Comparison of ENCODE assay signal across 1 cellular context in the genomic region with DNA sequence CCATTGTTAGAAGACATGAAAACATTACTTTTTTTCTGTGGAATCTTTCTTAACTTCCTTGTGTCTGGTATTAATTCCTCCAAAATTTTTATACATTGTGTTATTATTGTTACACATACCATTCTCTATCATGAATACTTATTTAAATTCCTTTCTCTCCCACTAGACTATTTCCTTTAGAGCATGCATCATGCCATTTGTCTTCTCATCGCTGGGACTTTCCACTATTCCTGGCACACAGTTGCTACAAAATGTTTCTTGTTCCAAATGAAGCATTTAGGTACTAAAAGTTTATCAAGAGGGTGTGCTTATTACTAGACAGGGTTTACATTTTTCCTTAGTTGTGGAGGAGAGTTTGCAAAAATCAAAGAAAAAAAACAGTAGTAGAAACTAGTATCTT.
TF ChIP-seq lines count a peak whose summit lies in the region.

No MANE protein-coding gene starts in this region.

TF ChIP-seq in SK-N-SH, 30 proteins besides CTCF, POLR2A, EP300 and RAD21 (continued from another document):
- TF ChIP-seq, protein P1, sequence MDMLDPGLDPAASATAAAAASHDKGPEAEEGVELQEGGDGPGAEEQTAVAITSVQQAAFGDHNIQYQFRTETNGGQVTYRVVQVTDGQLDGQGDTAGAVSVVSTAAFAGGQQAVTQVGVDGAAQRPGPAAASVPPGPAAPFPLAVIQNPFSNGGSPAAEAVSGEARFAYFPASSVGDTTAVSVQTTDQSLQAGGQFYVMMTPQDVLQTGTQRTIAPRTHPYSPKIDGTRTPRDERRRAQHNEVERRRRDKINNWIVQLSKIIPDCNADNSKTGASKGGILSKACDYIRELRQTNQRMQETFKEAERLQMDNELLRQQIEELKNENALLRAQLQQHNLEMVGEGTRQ (IDR thresholded peaks at IDR 0.05; ENCODE audit: borderline replicate concordance, low read depth, low read length), result no peak
- TF ChIP-seq EZH2phosphoT487 (IDR thresholded peaks at IDR 0.05; ENCODE audit: borderline replicate concordance, low read depth), result no peak
- TF ChIP-seq, protein P2, sequence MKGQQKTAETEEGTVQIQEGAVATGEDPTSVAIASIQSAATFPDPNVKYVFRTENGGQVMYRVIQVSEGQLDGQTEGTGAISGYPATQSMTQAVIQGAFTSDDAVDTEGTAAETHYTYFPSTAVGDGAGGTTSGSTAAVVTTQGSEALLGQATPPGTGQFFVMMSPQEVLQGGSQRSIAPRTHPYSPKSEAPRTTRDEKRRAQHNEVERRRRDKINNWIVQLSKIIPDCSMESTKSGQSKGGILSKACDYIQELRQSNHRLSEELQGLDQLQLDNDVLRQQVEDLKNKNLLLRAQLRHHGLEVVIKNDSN (IDR thresholded peaks at IDR 0.05; ENCODE audit: borderline replicate concordance, low read depth), result no peak
- no peak; the same call in 1 of the 2 replicates for TF ChIP-seq POLR2AphosphoS5 (IDR thresholded peaks at IDR 0.05; ENCODE audit: low read depth, low read length)
- TF ChIP-seq, protein P3, sequence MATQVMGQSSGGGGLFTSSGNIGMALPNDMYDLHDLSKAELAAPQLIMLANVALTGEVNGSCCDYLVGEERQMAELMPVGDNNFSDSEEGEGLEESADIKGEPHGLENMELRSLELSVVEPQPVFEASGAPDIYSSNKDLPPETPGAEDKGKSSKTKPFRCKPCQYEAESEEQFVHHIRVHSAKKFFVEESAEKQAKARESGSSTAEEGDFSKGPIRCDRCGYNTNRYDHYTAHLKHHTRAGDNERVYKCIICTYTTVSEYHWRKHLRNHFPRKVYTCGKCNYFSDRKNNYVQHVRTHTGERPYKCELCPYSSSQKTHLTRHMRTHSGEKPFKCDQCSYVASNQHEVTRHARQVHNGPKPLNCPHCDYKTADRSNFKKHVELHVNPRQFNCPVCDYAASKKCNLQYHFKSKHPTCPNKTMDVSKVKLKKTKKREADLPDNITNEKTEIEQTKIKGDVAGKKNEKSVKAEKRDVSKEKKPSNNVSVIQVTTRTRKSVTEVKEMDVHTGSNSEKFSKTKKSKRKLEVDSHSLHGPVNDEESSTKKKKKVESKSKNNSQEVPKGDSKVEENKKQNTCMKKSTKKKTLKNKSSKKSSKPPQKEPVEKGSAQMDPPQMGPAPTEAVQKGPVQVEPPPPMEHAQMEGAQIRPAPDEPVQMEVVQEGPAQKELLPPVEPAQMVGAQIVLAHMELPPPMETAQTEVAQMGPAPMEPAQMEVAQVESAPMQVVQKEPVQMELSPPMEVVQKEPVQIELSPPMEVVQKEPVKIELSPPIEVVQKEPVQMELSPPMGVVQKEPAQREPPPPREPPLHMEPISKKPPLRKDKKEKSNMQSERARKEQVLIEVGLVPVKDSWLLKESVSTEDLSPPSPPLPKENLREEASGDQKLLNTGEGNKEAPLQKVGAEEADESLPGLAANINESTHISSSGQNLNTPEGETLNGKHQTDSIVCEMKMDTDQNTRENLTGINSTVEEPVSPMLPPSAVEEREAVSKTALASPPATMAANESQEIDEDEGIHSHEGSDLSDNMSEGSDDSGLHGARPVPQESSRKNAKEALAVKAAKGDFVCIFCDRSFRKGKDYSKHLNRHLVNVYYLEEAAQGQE (IDR thresholded peaks at IDR 0.05; ENCODE audit: low read depth, low read length), result no peak
- TF ChIP-seq FOSL2 (IDR thresholded peaks at IDR 0.05; ENCODE audit: borderline replicate concordance, low read depth), result peak; percentile 19; the same call in 1 of the 2 replicates
- no peak for TF ChIP-seq SIN3A (IDR thresholded peaks at IDR 0.05; ENCODE audit: borderline replicate concordance, low read depth, low read length)
- TF ChIP-seq SMC3 (IDR thresholded peaks at IDR 0.05; ENCODE audit: low read depth, low read length), result no peak
- TF ChIP-seq GABPA (IDR thresholded peaks at IDR 0.05; ENCODE audit: low read depth), result no peak
- TF ChIP-seq CHD2 (IDR thresholded peaks at IDR 0.05; ENCODE audit: low read length, partially characterized antibody), result no peak
- TF ChIP-seq YY1 (IDR thresholded peaks at IDR 0.05; ENCODE audit: low read depth), result no peak
- TF ChIP-seq, protein P4, sequence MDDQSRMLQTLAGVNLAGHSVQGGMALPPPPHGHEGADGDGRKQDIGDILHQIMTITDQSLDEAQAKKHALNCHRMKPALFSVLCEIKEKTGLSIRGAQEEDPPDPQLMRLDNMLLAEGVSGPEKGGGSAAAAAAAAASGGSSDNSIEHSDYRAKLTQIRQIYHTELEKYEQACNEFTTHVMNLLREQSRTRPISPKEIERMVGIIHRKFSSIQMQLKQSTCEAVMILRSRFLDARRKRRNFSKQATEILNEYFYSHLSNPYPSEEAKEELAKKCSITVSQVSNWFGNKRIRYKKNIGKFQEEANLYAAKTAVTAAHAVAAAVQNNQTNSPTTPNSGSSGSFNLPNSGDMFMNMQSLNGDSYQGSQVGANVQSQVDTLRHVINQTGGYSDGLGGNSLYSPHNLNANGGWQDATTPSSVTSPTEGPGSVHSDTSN (IDR thresholded peaks at IDR 0.05), result peak; percentile 78
- 0 out of 2 replicates have a peak, but pooled peaks have one; percentile 47 for TF ChIP-seq RXRA (IDR thresholded peaks at IDR 0.05; ENCODE audit: borderline replicate concordance, low read depth)
- TF ChIP-seq, protein P5, sequence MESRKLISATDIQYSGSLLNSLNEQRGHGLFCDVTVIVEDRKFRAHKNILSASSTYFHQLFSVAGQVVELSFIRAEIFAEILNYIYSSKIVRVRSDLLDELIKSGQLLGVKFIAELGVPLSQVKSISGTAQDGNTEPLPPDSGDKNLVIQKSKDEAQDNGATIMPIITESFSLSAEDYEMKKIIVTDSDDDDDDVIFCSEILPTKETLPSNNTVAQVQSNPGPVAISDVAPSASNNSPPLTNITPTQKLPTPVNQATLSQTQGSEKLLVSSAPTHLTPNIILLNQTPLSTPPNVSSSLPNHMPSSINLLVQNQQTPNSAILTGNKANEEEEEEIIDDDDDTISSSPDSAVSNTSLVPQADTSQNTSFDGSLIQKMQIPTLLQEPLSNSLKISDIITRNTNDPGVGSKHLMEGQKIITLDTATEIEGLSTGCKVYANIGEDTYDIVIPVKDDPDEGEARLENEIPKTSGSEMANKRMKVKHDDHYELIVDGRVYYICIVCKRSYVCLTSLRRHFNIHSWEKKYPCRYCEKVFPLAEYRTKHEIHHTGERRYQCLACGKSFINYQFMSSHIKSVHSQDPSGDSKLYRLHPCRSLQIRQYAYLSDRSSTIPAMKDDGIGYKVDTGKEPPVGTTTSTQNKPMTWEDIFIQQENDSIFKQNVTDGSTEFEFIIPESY (IDR thresholded peaks at IDR 0.05; ENCODE audit: borderline replicate concordance, low read depth), result no peak; the same call in 1 of the 2 replicates
- TF ChIP-seq FOXM1 (IDR thresholded peaks at IDR 0.05; ENCODE audit: low read depth), result no peak
- TF ChIP-seq TCF12 (IDR thresholded peaks at IDR 0.05), result peak; percentile 86
- TF ChIP-seq ELF1 (IDR thresholded peaks at IDR 0.05), result no peak
